ENCODE assay signal across 24 cellular contexts in genomic region chr22:42171417-42171816, GRCh38. TPM values are rescaled to one million over a fixed set of nuclear protein-coding genes. Genes with fewer than 3 reads are reported as not detected.
DNase-seq lines count a peak whose midpoint lies in the region; ATAC-seq, FAIRE-seq and TF ChIP-seq lines count a peak whose summit lies in the region.
"Had no signal": no experiment of that assay in that cellular context is flagged by ENCODE, and none has a peak within 500 bp of the region (broad histone marks: within the 10 kb centered on the region; RNA-seq: fewer than 3 reads in every experiment).

No MANE protein-coding gene starts in this region.

- H3K36me3 Mint-ChIP-seq in stimulated activated naive CD8-positive, alpha-beta T cell treated with anti-CD3 and anti-CD28 coated beads, Interleukin-15, Interleukin-2, amounts not matched to agents 100 ng/mL and 50 ng/mL, for 24 hours (ENCODE audit: low read depth), result peaks cover 22% of the 10 kb centered on the region
- peaks cover 41% of the 10 kb centered on the region for H3K36me3 Mint-ChIP-seq in stimulated activated memory B cell treated with anti-CD40 and anti-IgM and Interleukin-4, amounts not matched to agents 10 μg/mL and 1 μg/mL and 100 μg/mL, for 72 hours

- H3K27ac Mint-ChIP-seq in stimulated activated naive CD8-positive, alpha-beta T cell treated with anti-CD3 and anti-CD28 coated beads, Interleukin-15, Interleukin-2, amounts not matched to agents 100 ng/mL and 50 ng/mL, for 24 hours, result peak overlapping the region; percentile 9
- H3K27ac Mint-ChIP-seq in stimulated activated naive CD8-positive, alpha-beta T cell treated with anti-CD3 and anti-CD28 coated beads, Interleukin-15, amount 100 ng/mL, for 72 hours, result no peak overlapping the region
- H3K27ac Mint-ChIP-seq in stimulated activated memory B cell treated with anti-CD40 and anti-IgM and Interleukin-4, amounts not matched to agents 10 μg/mL and 1 μg/mL and 100 μg/mL, for 72 hours, result no peak overlapping the region
- H3K27ac Mint-ChIP-seq: activated CD4-positive, alpha-beta memory T cell treated with anti-CD3 and anti-CD28 coated beads for 36 hours; dendritic cell treated with granulocyte-macrophage colony-stimulating factor and Interleukin-4, amounts not matched to agents 40 ng/mL and 50 ng/mL, for 4 days; T-helper 1 cell treated with Interleukin-12 subunit alpha and Interleukin-12 subunit beta and Interleukin-4 antibody, amounts not matched to agents 30 μg/mL and 1 μg/mL, for 36 hours had no signal

- H3K4me3 Mint-ChIP-seq in stimulated activated naive CD8-positive, alpha-beta T cell treated with anti-CD3 and anti-CD28 coated beads, Interleukin-15, Interleukin-2, amounts not matched to agents 100 ng/mL and 50 ng/mL, for 24 hours, result no peak overlapping the region
- H3K4me3 Mint-ChIP-seq in stimulated activated naive CD8-positive, alpha-beta T cell treated with anti-CD3 and anti-CD28 coated beads, Interleukin-15, amount 100 ng/mL, for 72 hours, result no peak overlapping the region
- no peak overlapping the region for H3K4me3 Mint-ChIP-seq in stimulated activated memory B cell treated with anti-CD40 and anti-IgM and Interleukin-4, amounts not matched to agents 10 μg/mL and 1 μg/mL and 100 μg/mL, for 72 hours
- H3K4me3 Mint-ChIP-seq: activated CD4-positive, alpha-beta memory T cell treated with anti-CD3 and anti-CD28 coated beads for 36 hours; activated T-cell treated with anti-CD3 and anti-CD28 coated beads, Interleukin-2, amount 50 U/mL, for 4 hours; dendritic cell treated with granulocyte-macrophage colony-stimulating factor and Interleukin-4, amounts not matched to agents 40 ng/mL and 50 ng/mL, for 4 days; naive thymus-derived CD4-positive, alpha-beta T cell; T-helper 1 cell treated with Interleukin-12 subunit alpha and Interleukin-12 subunit beta and Interleukin-4 antibody, amounts not matched to agents 30 μg/mL and 1 μg/mL, for 36 hours had no signal

- peaks cover 3 to 6% of the 10 kb centered on the region in 2 donors for H3K36me3 ChIP-seq in kidney (ENCODE audit: control insufficient read depth in 1 of 2, insufficient read depth in 2 of 2, low read length in 2 of 2)

- peaks cover 19% of the 10 kb centered on the region for H3K4me1 Mint-ChIP-seq in stimulated activated naive CD8-positive, alpha-beta T cell treated with anti-CD3 and anti-CD28 coated beads, Interleukin-15, Interleukin-2, amounts not matched to agents 100 ng/mL and 50 ng/mL, for 24 hours (ENCODE audit: low read depth)
- peaks cover 51% of the 10 kb centered on the region for H3K4me1 Mint-ChIP-seq in stimulated activated naive CD8-positive, alpha-beta T cell treated with anti-CD3 and anti-CD28 coated beads, Interleukin-15, amount 100 ng/mL, for 72 hours
- peaks cover 48% of the 10 kb centered on the region for H3K4me1 Mint-ChIP-seq in stimulated activated memory B cell treated with anti-CD40 and anti-IgM and Interleukin-4, amounts not matched to agents 10 μg/mL and 1 μg/mL and 100 μg/mL, for 72 hours

- FAIRE-seq in kidney (lab: Jason Lieb, UNC), result no peak
- FAIRE-seq: HTR-8/SVneo had no signal

- no peaks in the 10 kb centered on the region for H3K9me3 ChIP-seq in kidney (ENCODE audit: control insufficient read depth in 1 of 2, low read length in 2 of 2)
- H3K9me3 ChIP-seq: SJCRH30, suprapubic skin had no signal

- no peaks in the 10 kb centered on the region for H3K27me3 Mint-ChIP-seq in stimulated activated naive CD8-positive, alpha-beta T cell treated with anti-CD3 and anti-CD28 coated beads, Interleukin-15, Interleukin-2, amounts not matched to agents 100 ng/mL and 50 ng/mL, for 24 hours
- no peaks in the 10 kb centered on the region for H3K27me3 Mint-ChIP-seq in stimulated activated naive CD8-positive, alpha-beta T cell treated with anti-CD3 and anti-CD28 coated beads, Interleukin-15, amount 100 ng/mL, for 72 hours
- no peaks in the 10 kb centered on the region for H3K27me3 Mint-ChIP-seq in stimulated activated memory B cell treated with anti-CD40 and anti-IgM and Interleukin-4, amounts not matched to agents 10 μg/mL and 1 μg/mL and 100 μg/mL, for 72 hours
- H3K27me3 Mint-ChIP-seq: activated CD4-positive, alpha-beta memory T cell treated with anti-CD3 and anti-CD28 coated beads for 36 hours; dendritic cell treated with granulocyte-macrophage colony-stimulating factor and Interleukin-4, amounts not matched to agents 40 ng/mL and 50 ng/mL, for 4 days; naive thymus-derived CD4-positive, alpha-beta T cell had no signal

- peaks cover 29 to 33% of the 10 kb centered on the region in 2 donors for H3K4me1 ChIP-seq in kidney (ENCODE audit: control insufficient read depth in 1 of 2, insufficient read depth in 1 of 2, low read depth in 1 of 2, low read length in 2 of 2)
- H3K4me1 ChIP-seq: SJCRH30 had no signal

- peak overlapping the region; percentile 61 to 71 for H3K27ac ChIP-seq in kidney (ENCODE audit: low read depth in 2 of 2, low read length in 2 of 2)
- H3K27ac ChIP-seq: GM23248, SJCRH30, suprapubic skin, VCaP had no signal

- no peak overlapping the region for H3K4me3 ChIP-seq in kidney (ENCODE audit: low read length in 2 of 2)
- H3K4me3 ChIP-seq: GM23248, SJCRH30, skin epidermis, suprapubic skin had no signal

- DNase-seq in stimulated activated naive CD8-positive, alpha-beta T cell treated with anti-CD3 and anti-CD28 coated beads, Interleukin-15, amount 100 ng/mL, for 72 hours, result no peak
- DNase-seq in NCI-H69 (lab: John Stamatoyannopoulos, UW), result peak; percentile 93
- no peak for DNase-seq in kidney
- DNase-seq in AG08395 (ENCODE audit: low spot score), result no peak
- DNase-seq in omental fat pad (ENCODE audit: low spot score), result no peak
- DNase-seq: activated CD4-positive, alpha-beta memory T cell treated with anti-CD3 and anti-CD28 coated beads for 36 hours; activated T-cell treated with anti-CD3 and anti-CD28 coated beads, Interleukin-2, amount 50 U/mL, for 4 hours; Calu3; GM23248; Karpas-422; naive thymus-derived CD4-positive, alpha-beta T cell; NCI-H1092; NCI-H2081 treated with DMSO at 0.1 percent for 48 hours; NCI-H774; stimulated activated CD4-positive, alpha-beta T cell treated with anti-CD3 and anti-CD28 coated beads, Interleukin-4, amount 100 ng/mL, for 1 hour had no signal

- ATAC-seq in stimulated activated naive CD8-positive, alpha-beta T cell treated with anti-CD3 and anti-CD28 coated beads, Interleukin-15, amount 100 ng/mL, for 72 hours, result no peak
- no peak for ATAC-seq in stimulated activated memory B cell treated with anti-CD40 and anti-IgM and Interleukin-4, amounts not matched to agents 10 μg/mL and 1 μg/mL and 100 μg/mL, for 72 hours
- ATAC-seq in omental fat pad (ENCODE audit: low FRiP score), result no peak
- ATAC-seq: activated T-cell treated with anti-CD3 and anti-CD28 coated beads, Interleukin-2, amount 50 U/mL, for 4 hours; naive thymus-derived CD4-positive, alpha-beta T cell had no signal

- intact Hi-C loops in kidney (cut with DNase I), result no loop called here

- no peak for TF ChIP-seq CTCF in kidney (IDR thresholded peaks at IDR 0.05; ENCODE audit: borderline replicate concordance, extremely low read depth, insufficient read depth)
- TF ChIP-seq CTCF in omental fat pad (IDR thresholded peaks at IDR 0.05), result no peak

- H3K9ac ChIP-seq in kidney (ENCODE audit: low read length in 2 of 2), result no peak overlapping the region
- H3K9ac ChIP-seq: GM23248 had no signal

- H3K9me3 Mint-ChIP-seq in stimulated activated naive CD8-positive, alpha-beta T cell treated with anti-CD3 and anti-CD28 coated beads, Interleukin-15, Interleukin-2, amounts not matched to agents 100 ng/mL and 50 ng/mL, for 24 hours, result no peaks in the 10 kb centered on the region
- no peaks in the 10 kb centered on the region for H3K9me3 Mint-ChIP-seq in stimulated activated naive CD8-positive, alpha-beta T cell treated with anti-CD3 and anti-CD28 coated beads, Interleukin-15, amount 100 ng/mL, for 72 hours
- H3K9me3 Mint-ChIP-seq in stimulated activated memory B cell treated with anti-CD40 and anti-IgM and Interleukin-4, amounts not matched to agents 10 μg/mL and 1 μg/mL and 100 μg/mL, for 72 hours, result no peaks in the 10 kb centered on the region
- H3K9me3 Mint-ChIP-seq: activated CD4-positive, alpha-beta memory T cell treated with anti-CD3 and anti-CD28 coated beads for 36 hours; activated T-cell treated with anti-CD3 and anti-CD28 coated beads, Interleukin-2, amount 50 U/mL, for 4 hours; dendritic cell treated with granulocyte-macrophage colony-stimulating factor and Interleukin-4, amounts not matched to agents 40 ng/mL and 50 ng/mL, for 4 days; naive thymus-derived CD4-positive, alpha-beta T cell; T-helper 1 cell treated with Interleukin-12 subunit alpha and Interleukin-12 subunit beta and Interleukin-4 antibody, amounts not matched to agents 30 μg/mL and 1 μg/mL, for 36 hours had no signal

RNA-seq across cellular contexts. Expression of gene CYP2D6, which starts 40.8 kb away (rescaled TPM):
- 3.2 TPM for total RNA-seq in kidney
- polyA plus RNA-seq in kidney (ENCODE audit: insufficient read depth, low read depth, low replicate concordance), result 0.39 TPM
- 1 to 10 TPM in 1 of 4 donors, under 1 TPM in 3; 0.28 to 1.1 (median 0.49) TPM for total RNA-seq in omental fat pad
- total RNA-seq: GM23248 had no signal
